In genomic region chr18:79983253-79983652, GRCh38 we compare ENCODE assay signal across 16 cellular contexts. TPM values are rescaled to one million over a fixed set of nuclear protein-coding genes. Genes with fewer than 3 reads are reported as not detected.
DNase-seq lines count a peak whose midpoint lies in the region; TF ChIP-seq lines count a peak whose summit lies in the region.
"Had no signal": no experiment of that assay in that cellular context is flagged by ENCODE, and none has a peak within 500 bp of the region (broad histone marks: within the 10 kb centered on the region; RNA-seq: fewer than 3 reads in every experiment).

No MANE protein-coding gene starts in this region.

- H3K27ac Mint-ChIP-seq in activated CD4-positive, alpha-beta T cell treated with anti-CD3 and anti-CD28 coated beads, Interleukin-2, amount 10 ng/mL, durations not matched to agents 7 days and 5 days, result peak overlapping the region; percentile 74
- H3K27ac Mint-ChIP-seq: nephron had no signal

- H3K4me3 Mint-ChIP-seq in activated CD4-positive, alpha-beta T cell treated with anti-CD3 and anti-CD28 coated beads, Interleukin-2, amount 10 ng/mL, durations not matched to agents 7 days and 5 days, result no peak overlapping the region
- H3K4me3 Mint-ChIP-seq: nephron had no signal

- no peak for TF ChIP-seq CTCF in right atrium auricular region (IDR thresholded peaks at IDR 0.05)

- H3K36me3 ChIP-seq in right atrium auricular region, result no peaks in the 10 kb centered on the region
- H3K36me3 ChIP-seq: thoracic aorta had no signal

- H3K27me3 ChIP-seq in right atrium auricular region, result no peaks in the 10 kb centered on the region

- peak overlapping the region; percentile 10 for H3K27ac ChIP-seq in angular gyrus (ENCODE audit: low read depth, low read length)
- H3K27ac ChIP-seq in substantia nigra (ENCODE audit: low read depth, low read length, poor library complexity, severe bottlenecking), result peak overlapping the region; percentile 4
- no peak overlapping the region for H3K27ac ChIP-seq in right atrium auricular region
- H3K27ac ChIP-seq: thoracic aorta had no signal

- no peaks in the 10 kb centered on the region for H3K9me3 Mint-ChIP-seq in activated CD4-positive, alpha-beta T cell treated with anti-CD3 and anti-CD28 coated beads, Interleukin-2, amount 10 ng/mL, durations not matched to agents 7 days and 5 days
- H3K9me3 Mint-ChIP-seq: nephron had no signal

- H3K9me3 ChIP-seq in right atrium auricular region, result no peaks in the 10 kb centered on the region
- H3K9me3 ChIP-seq: thoracic aorta had no signal

- no peak overlapping the region for H3K4me3 ChIP-seq in right atrium auricular region
- H3K4me3 ChIP-seq: lung, thoracic aorta had no signal

- peaks cover 72% of the 10 kb centered on the region for H3K4me1 Mint-ChIP-seq in activated CD4-positive, alpha-beta T cell treated with anti-CD3 and anti-CD28 coated beads, Interleukin-2, amount 10 ng/mL, durations not matched to agents 7 days and 5 days

- H3K4me1 ChIP-seq in right atrium auricular region, result peaks cover 0 to 27% of the 10 kb centered on the region in 2 donors

- CTCF ChIA-PET in activated CD4-positive, alpha-beta T cell treated with anti-CD3 and anti-CD28 coated beads, Interleukin-2, amount 10 ng/mL, durations not matched to agents 7 days and 5 days (lab: Charles Lee), result interaction anchor here (0.8 to 2.7 kb wide), 3 partner anchors 16 to 53 kb away, joined by 3 to 8 read pairs (median 3); no protein-coding TSS in a partner anchor

- H3K36me3 Mint-ChIP-seq in activated CD4-positive, alpha-beta T cell treated with anti-CD3 and anti-CD28 coated beads, Interleukin-2, amount 10 ng/mL, durations not matched to agents 7 days and 5 days (ENCODE audit: low read depth), result peaks cover 38% of the 10 kb centered on the region

- no peaks in the 10 kb centered on the region for H3K27me3 Mint-ChIP-seq in activated CD4-positive, alpha-beta T cell treated with anti-CD3 and anti-CD28 coated beads, Interleukin-2, amount 10 ng/mL, durations not matched to agents 7 days and 5 days

- POLR2A ChIA-PET in activated CD4-positive, alpha-beta T cell treated with anti-CD3 and anti-CD28 coated beads, Interleukin-2, amount 10 ng/mL, durations not matched to agents 7 days and 5 days (lab: Charles Lee), result no interaction called here

- no peak for DNase-seq in activated CD4-positive, alpha-beta T cell treated with anti-CD3 and anti-CD28 coated beads, Interleukin-2, amount 10 ng/mL, durations not matched to agents 7 days and 5 days
- no peak for DNase-seq in activated CD4-positive, alpha-beta T cell treated with anti-CD3 and anti-CD28 coated beads for 1 hour
- DNase-seq in kidney tubule cell (ENCODE audit: low spot score), result peak; percentile 50
- no peak for DNase-seq in substantia nigra (lab: John Stamatoyannopoulos, UW)
- no peak for DNase-seq in DMS 273 treated with DMSO at 0.1 percent for 48 hours (lab: John Stamatoyannopoulos, UW)
- no peak for DNase-seq in COR-L47 (lab: John Stamatoyannopoulos, UW)
- DNase-seq in right atrium auricular region (ENCODE audit: low spot score), result no peak
- DNase-seq: activated CD8-positive, alpha-beta memory T cell treated with anti-CD3 and anti-CD28 coated beads for 24 hours; GOT3; NCI-H526; PC-3; retina had no signal

RNA-seq across cellular contexts. Expression of gene TXNL4A, which starts 5.1 kb away (rescaled TPM):
- total RNA-seq in activated CD4-positive, alpha-beta T cell treated with anti-CD3 and anti-CD28 coated beads, Interleukin-2, amount 10 ng/mL, durations not matched to agents 7 days and 5 days, result 100 to 1,000 TPM; 131 TPM
- 10 to 100 TPM; 20.8 to 37.5 TPM for total RNA-seq in right atrium auricular region

RNA-seq across cellular contexts. Expression of gene HSBP1L1, which starts 18.8 kb away (rescaled TPM):
- total RNA-seq in activated CD4-positive, alpha-beta T cell treated with anti-CD3 and anti-CD28 coated beads, Interleukin-2, amount 10 ng/mL, durations not matched to agents 7 days and 5 days, result 10 to 100 TPM in 1 of 2 experiments, 1 to 10 TPM in 1; 7.2 to 11.5 TPM
- 10 to 100 TPM in 1 of 2 donors, 1 to 10 TPM in 1; 8.6 to 13.0 TPM for total RNA-seq in right atrium auricular region

RNA-seq across cellular contexts. Expression of gene SLC66A2, which starts 31.8 kb away (rescaled TPM):
- 10 to 100 TPM; 28.3 to 34.6 TPM for total RNA-seq in activated CD4-positive, alpha-beta T cell treated with anti-CD3 and anti-CD28 coated beads, Interleukin-2, amount 10 ng/mL, durations not matched to agents 7 days and 5 days
- 10 to 100 TPM; 21.4 to 22.9 TPM for total RNA-seq in right atrium auricular region

RNA-seq across cellular contexts. Expression of gene RBFA, which starts 51.0 kb away (rescaled TPM):
- total RNA-seq in activated CD4-positive, alpha-beta T cell treated with anti-CD3 and anti-CD28 coated beads, Interleukin-2, amount 10 ng/mL, durations not matched to agents 7 days and 5 days, result 10 to 100 TPM; 24.2 to 25.0 TPM
- 10 to 100 TPM; 11.9 to 17.5 TPM for total RNA-seq in right atrium auricular region

Comparison
In these comparisons a context has a peak if more than half of its experiments do, and no peak if none do; other contexts are left out.
1. H3K27ac ChIP-seq: peak in angular gyrus (single experiment) and substantia nigra (single experiment); none in right atrium auricular region (0 of 2).